Comparison of ENCODE assay signal across 8 cellular contexts in the genomic region with DNA sequence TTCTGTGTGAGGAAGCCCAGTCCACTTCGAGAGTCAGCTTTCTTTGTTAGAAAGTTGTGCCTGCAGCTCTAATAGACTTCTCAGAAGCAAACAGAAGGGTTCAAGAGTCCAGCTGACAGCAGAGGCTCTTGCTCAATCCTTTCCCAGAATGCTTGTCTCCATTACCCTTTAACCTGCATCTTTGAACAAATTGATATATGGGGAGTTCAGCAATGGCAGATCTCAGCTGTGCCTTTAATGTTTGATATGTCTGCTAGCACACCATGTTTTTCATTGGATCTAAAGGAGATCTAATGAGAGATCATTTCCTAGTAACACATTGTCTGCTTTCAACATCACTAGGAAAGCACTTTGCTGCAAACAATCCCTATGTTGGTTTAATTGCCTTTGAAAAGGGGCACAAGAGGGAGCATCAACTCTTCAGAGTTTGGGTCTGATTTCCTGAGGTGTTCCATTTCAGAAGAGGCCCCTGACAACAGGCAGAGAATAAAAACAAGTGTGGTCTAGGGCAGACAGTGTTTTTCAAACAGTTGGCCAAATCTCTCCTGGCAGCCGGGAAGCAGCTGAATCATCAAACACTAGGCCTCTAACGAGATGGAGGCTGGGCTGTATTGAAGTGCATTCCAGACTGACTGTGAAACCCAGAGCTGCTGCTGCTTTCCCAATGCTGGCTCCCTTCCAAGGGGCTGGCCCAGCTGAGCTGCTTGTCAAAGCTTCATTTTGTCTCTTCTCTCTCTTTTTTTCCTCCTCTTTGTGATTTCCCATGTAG. TPM values are rescaled to one million over a fixed set of nuclear protein-coding genes. Genes with fewer than 3 reads are reported as not detected.
DNase-seq lines count a peak whose midpoint lies in the region; ATAC-seq and TF ChIP-seq lines count a peak whose summit lies in the region.

No MANE protein-coding gene starts in this region.

- whole genome bisulfite sequencing in psoas muscle, 3 donors, result 3 to 31% (median 15%) methylated on average over 3 of the region's 3 CpGs

- H3K9me3 ChIP-seq in left ventricle myocardium inferior (replicated peaks), result no peaks in the 10 kb centered on the region
- H3K9me3 ChIP-seq in psoas muscle, result no peaks in the 10 kb centered on the region

- no peaks in the 10 kb centered on the region for H3K36me3 ChIP-seq in left ventricle myocardium inferior
- H3K36me3 ChIP-seq in psoas muscle (ENCODE audit: insufficient read depth in 1 of 2, low read depth in 1 of 2), result no peaks in the 10 kb centered on the region

- peak overlapping the region; percentile 78 for H3K27ac ChIP-seq in left ventricle myocardium inferior (replicated peaks)
- H3K27ac ChIP-seq in psoas muscle, result peak overlapping the region; percentile 31

- intact Hi-C loops in left ventricle myocardium inferior (cut with micrococcal nuclease) (no loop called here), psoas muscle (cut with DNase I) (no loop called here)

- ATAC-seq in psoas muscle, result peak; percentile 77 to 93 (median 86)
- ATAC-seq in HG03139 (IDR thresholded peaks at IDR 0.05; ENCODE audit: unreplicated experiment), result no peak
- ATAC-seq in GM18517 (IDR thresholded peaks at IDR 0.05; ENCODE audit: unreplicated experiment), result no peak

- H3K4me3 ChIP-seq in left ventricle myocardium inferior, result no peak overlapping the region
- H3K4me3 ChIP-seq in psoas muscle, result no peak overlapping the region

- no peak for TF ChIP-seq CTCF in left ventricle myocardium inferior (IDR thresholded peaks at IDR 0.05; ENCODE audit: borderline replicate concordance)
- TF ChIP-seq CTCF in psoas muscle (IDR thresholded peaks at IDR 0.05), result no peak

- H3K27me3 ChIP-seq in left ventricle myocardium inferior (ENCODE audit: low read depth), result no peaks in the 10 kb centered on the region
- peaks cover 0 to 30% (median 0%) of the 10 kb centered on the region in 3 donors for H3K27me3 ChIP-seq in psoas muscle (ENCODE audit: insufficient read depth in 3 of 3, low read length in 2 of 3)

- DNase-seq in COR-L47 (lab: John Stamatoyannopoulos, UW), result peak; percentile 74
- peak; percentile 6 to 53 for DNase-seq in NCI-H187 (lab: John Stamatoyannopoulos, UW)
- peak in 57 of 58 donors; percentile 0 to 86 (median 66) for DNase-seq in anterior cingulate cortex (lab: John Stamatoyannopoulos, UW)
- DNase-seq in left ventricle myocardium inferior, result peak; percentile 80
- DNase-seq in psoas muscle, result peak; percentile 88 to 91
- DNase-seq in T-helper 2 cell, result no peak

- H3K4me1 ChIP-seq in left ventricle myocardium inferior (peaks cover 18% of the 10 kb centered on the region), psoas muscle (no peaks in the 10 kb centered on the region)

RNA-seq across cellular contexts. Expression of a gene that starts 55.6 kb away (rescaled TPM):
- total RNA-seq in left ventricle myocardium inferior (not detected), psoas muscle (not detected)
- polyA plus RNA-seq in psoas muscle, result not detected

Comparison
In these comparisons a context has a peak if more than half of its experiments do, and no peak if none do; other contexts are left out.
1. DNase-seq: peak in COR-L47 (single experiment), NCI-H187 (2 of 2), anterior cingulate cortex (57 of 58), left ventricle myocardium inferior (single experiment) and psoas muscle (2 of 2); none in T-helper 2 cell (0 of 5).
2. ATAC-seq: peak in psoas muscle (4 of 4); none in HG03139 (single experiment) and GM18517 (single experiment).